Comparison of ENCODE assay signal across 7 cellular contexts in genomic region chr11:73785467-73785866, GRCh38. TPM values are rescaled to one million over a fixed set of nuclear protein-coding genes. Genes with fewer than 3 reads are reported as not detected.
DNase-seq lines count a peak whose midpoint lies in the region; ATAC-seq and TF ChIP-seq lines count a peak whose summit lies in the region.
"Not testable (repeated sequence)": the region's sequence is repeated elsewhere in the genome, so short reads cannot be mapped to it uniquely, and the experiment has no call there.

No MANE protein-coding gene starts in this region.

- peak overlapping the region; percentile 31 for H3K27ac Mint-ChIP-seq in CD4-positive, alpha-beta T cell
- H3K27ac Mint-ChIP-seq in WTC11 = peak overlapping the region; percentile 79; the same call in 1 of the 2 replicates
- not testable (repeated sequence) for H3K27ac Mint-ChIP-seq in activated naive CD8-positive, alpha-beta T cell
- peak overlapping the region; percentile 21 for H3K27ac Mint-ChIP-seq in endothelial cell (ENCODE audit: unreplicated experiment)
- H3K27ac Mint-ChIP-seq in nephron = peak overlapping the region; percentile 14 to 47 (median 41)
- H3K27ac Mint-ChIP-seq in type B pancreatic cell = peak overlapping the region; percentile 69

- H3K4me1 ChIP-seq in HEK293 (ENCODE audit: control insufficient read depth, insufficient read depth, low read length) = not testable (repeated sequence)

- not testable (repeated sequence) for H3K27me3 ChIP-seq in CD4-positive, alpha-beta T cell (ENCODE audit: control insufficient read depth, insufficient read depth, low read length)

- H3K36me3 Mint-ChIP-seq in CD4-positive, alpha-beta T cell (ENCODE audit: low read depth); WTC11; activated naive CD8-positive, alpha-beta T cell; endothelial cell (ENCODE audit: low read depth, unreplicated experiment); nephron (ENCODE audit: low read depth); type B pancreatic cell: not testable (repeated sequence)

- not testable (repeated sequence) for H3K9me3 Mint-ChIP-seq in CD4-positive, alpha-beta T cell; WTC11; activated naive CD8-positive, alpha-beta T cell (ENCODE audit: low read depth); endothelial cell (ENCODE audit: unreplicated experiment); nephron; type B pancreatic cell

- DNase-seq in CD4-positive, alpha-beta T cell; WTC11 (ENCODE audit: low spot score); endothelial cell (ENCODE audit: low spot score); type B pancreatic cell (ENCODE audit: extremely low spot score, unreplicated experiment): not testable (repeated sequence)

- not testable (repeated sequence) for H3K27me3 Mint-ChIP-seq in CD4-positive, alpha-beta T cell; WTC11 (ENCODE audit: low read depth); activated naive CD8-positive, alpha-beta T cell; endothelial cell (ENCODE audit: unreplicated experiment); nephron (ENCODE audit: low read depth); type B pancreatic cell

- H3K27ac ChIP-seq in CD4-positive, alpha-beta T cell (ENCODE audit: low read depth, low read length); HEK293 (ENCODE audit: extremely low read depth, low read depth, low read length): not testable (repeated sequence)

- H3K4me3 ChIP-seq in HEK293 (ENCODE audit: low read depth, low read length) = not testable (repeated sequence)

- peak overlapping the region; percentile 79 for H3K4me3 Mint-ChIP-seq in CD4-positive, alpha-beta T cell
- not testable (repeated sequence) for H3K4me3 Mint-ChIP-seq in WTC11; endothelial cell (ENCODE audit: unreplicated experiment)
- H3K4me3 Mint-ChIP-seq in activated naive CD8-positive, alpha-beta T cell = peak overlapping the region; percentile 14
- H3K4me3 Mint-ChIP-seq in nephron (peak overlapping the region; percentile 60 to 70 (median 69)), type B pancreatic cell (peak overlapping the region; percentile 53)

- peaks cover 25% of the 10 kb centered on the region for H3K4me1 Mint-ChIP-seq in CD4-positive, alpha-beta T cell (ENCODE audit: low read depth)
- peaks cover 13% of the 10 kb centered on the region for H3K4me1 Mint-ChIP-seq in WTC11
- H3K4me1 Mint-ChIP-seq in activated naive CD8-positive, alpha-beta T cell (ENCODE audit: low read depth) = peaks cover 18% of the 10 kb centered on the region
- H3K4me1 Mint-ChIP-seq in endothelial cell (ENCODE audit: unreplicated experiment); type B pancreatic cell (ENCODE audit: unreplicated experiment): not testable (repeated sequence)
- peaks cover 11% of the 10 kb centered on the region for H3K4me1 Mint-ChIP-seq in nephron

- intact Hi-C loops in CD4-positive, alpha-beta T cell (cut with DNase I, micrococcal nuclease) = loop anchor here (5.0 to 10.0 kb wide), 3 partner anchors 92 to 609 kb away; partner anchors contain the start of genes COA4 (in 1 of the 2), PAAF1 (in 1 of the 2) and PGM2L1 (in 1 of the 2)

- H3K36me3 ChIP-seq in HEK293 (ENCODE audit: control insufficient read depth in 2 of 2, insufficient read depth in 1 of 2, low read length in 2 of 2) = not testable (repeated sequence)

- TF ChIP-seq CTCF in CD4-positive, alpha-beta T cell (IDR thresholded peaks at IDR 0.05); HEK293 (tag by site-specific recombination; IDR thresholded peaks at IDR 0.05); WTC11 (IDR thresholded peaks at IDR 0.05); endothelial cell (IDR thresholded peaks at IDR 0.05; ENCODE audit: unreplicated experiment); nephron (IDR thresholded peaks at IDR 0.05; ENCODE audit: unreplicated experiment in 3 of 3); type B pancreatic cell (conservative IDR thresholded peaks at IDR 0.05): not testable (repeated sequence)

- CTCF ChIA-PET in CD4-positive, alpha-beta T cell (lab: Charles Lee) = interaction anchor here (0.7 to 0.9 kb wide), 2 partner anchors 24 to 274 kb away, joined by 3 read pairs; partner anchors contain the start of gene RAB6A
- CTCF ChIA-PET in HEK293 (lab: Yijun Ruan, JAX) = not testable (repeated sequence)
- CTCF ChIA-PET in WTC11 (lab: Charles Lee) = interaction anchor here (0.6 to 1.8 kb wide), 5 partner anchors 25 to 668 kb away, joined by 3 to 7 read pairs (median 4); partner anchors contain the start of gene RAB6A

- ATAC-seq in CD4-positive, alpha-beta T cell (ENCODE audit: poor library complexity); WTC11: not testable (repeated sequence)

- POLR2A ChIA-PET in CD4-positive, alpha-beta T cell (lab: Charles Lee) = not testable (repeated sequence)
- POLR2A ChIA-PET in HEK293 (lab: Yijun Ruan, JAX) = interaction anchor here (0.5 to 1.2 kb wide), 3 partner anchors 24 to 1774 kb away, joined by 3 to 4 read pairs (median 4); partner anchors contain the start of gene RAB6A
- POLR2A ChIA-PET in WTC11 (lab: Charles Lee) = interaction anchor here (0.6 to 1.0 kb wide), 3 partner anchors 10 to 70 kb away, joined by 4 to 5 read pairs (median 5); no protein-coding TSS in a partner anchor

- not testable (repeated sequence) for H3K9me3 ChIP-seq in CD4-positive, alpha-beta T cell (ENCODE audit: control insufficient read depth, low read length); HEK293 (ENCODE audit: control insufficient read depth, insufficient read depth, low read depth, low read length)

RNA-seq across cellular contexts. Expression of gene MRPL48, which starts 2.2 kb away (rescaled TPM):
- 10 to 100 TPM in 1 of 2 experiments, 1 to 10 TPM in 1; 9.5 to 10.1 TPM for total RNA-seq in CD4-positive, alpha-beta T cell
- total RNA-seq in WTC11 (2021) (38.7 to 40.6 TPM (median 39.4 TPM) in 3 replicates), endothelial cell (ENCODE audit: unreplicated experiment) (21.7 TPM), type B pancreatic cell (ENCODE audit: low replicate concordance) (35.9 and 43.7 TPM in 2 replicates)

RNA-seq across cellular contexts. Expression of gene RAB6A, which starts 24.6 kb away (rescaled TPM):
- total RNA-seq in CD4-positive, alpha-beta T cell = 10 to 100 TPM; 42.6 to 49.3 TPM
- total RNA-seq in WTC11 (2021) (103 to 114 TPM (median 107 TPM) in 3 replicates), endothelial cell (ENCODE audit: unreplicated experiment) (125 TPM), type B pancreatic cell (ENCODE audit: low replicate concordance) (86.7 and 123 TPM in 2 replicates)
